In the genomic region with DNA sequence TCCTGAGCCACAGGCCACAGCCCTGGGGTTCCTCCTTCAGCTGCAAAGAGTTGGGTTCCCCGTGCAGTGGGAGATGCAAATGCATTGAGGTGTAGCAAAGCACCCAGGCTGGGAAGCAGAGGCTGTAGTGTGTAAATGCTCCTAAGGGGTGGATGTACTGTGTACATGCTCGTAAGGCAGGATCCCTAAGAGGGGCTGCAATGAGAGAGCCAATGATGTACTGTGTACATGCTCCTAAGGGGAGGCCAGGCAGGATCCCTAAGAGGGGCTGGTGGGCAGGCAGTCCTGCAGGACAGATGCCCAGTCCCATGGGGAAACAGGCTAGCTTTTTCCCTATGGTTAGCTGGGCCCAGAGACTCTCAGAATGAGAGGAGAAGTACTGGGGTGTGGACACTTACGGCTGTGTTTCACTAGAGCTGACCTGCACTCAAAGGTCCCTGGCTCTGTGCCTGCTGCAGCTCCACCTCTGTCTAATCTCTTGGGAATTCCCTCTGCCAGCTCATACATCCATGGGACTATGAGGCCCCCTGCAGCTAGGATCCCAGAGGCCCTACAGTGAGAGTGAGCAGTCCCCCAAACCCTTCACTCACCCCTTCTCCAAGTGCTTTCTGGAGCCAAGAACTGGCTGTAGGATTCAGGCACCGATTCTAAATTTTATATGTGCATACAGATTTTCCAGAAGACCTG, we compare ENCODE assay signal across 13 cellular contexts.
DNase-seq lines count a peak whose midpoint lies in the region; ATAC-seq and TF ChIP-seq lines count a peak whose summit lies in the region.
"Had no signal": no experiment of that assay in that cellular context is flagged by ENCODE, and none has a peak within 500 bp of the region (broad histone marks: within the 10 kb centered on the region; RNA-seq: fewer than 3 reads in every experiment).

No MANE protein-coding gene starts in this region.

- H3K36me3 ChIP-seq in kidney epithelial cell (ENCODE audit: control insufficient read depth, insufficient read depth, low read length) (no peaks in the 10 kb centered on the region), gastroesophageal sphincter (no peaks in the 10 kb centered on the region)
- H3K36me3 ChIP-seq: Peyer's patch had no signal

- no peak for TF ChIP-seq EP300 in gastroesophageal sphincter (IDR thresholded peaks at IDR 0.05)

- TF ChIP-seq CTCF in kidney epithelial cell (IDR thresholded peaks at IDR 0.05; ENCODE audit: insufficient read depth, low read length, poor library complexity, severe bottlenecking) (peak; percentile 33), gastroesophageal sphincter (IDR thresholded peaks at IDR 0.05) (no peak)

- H3K4me3 ChIP-seq in kidney epithelial cell (ENCODE audit: low read depth, low read length) (no peak overlapping the region), gastroesophageal sphincter (no peak overlapping the region)
- H3K4me3 ChIP-seq: Peyer's patch had no signal

- TF ChIP-seq POLR2A in gastroesophageal sphincter (IDR thresholded peaks at IDR 0.05), result no peak

- DNase-seq in AG08396 (ENCODE audit: low spot score) (peak; percentile 34), HT1080 (ENCODE audit: low read depth) (peak; percentile 64), amniotic epithelial cell (ENCODE audit: low read depth) (peak; percentile 78), kidney epithelial cell (ENCODE audit: low read depth) (no peak), NCI-H2107 treated with DMSO at 0.1 percent for 48 hours (lab: John Stamatoyannopoulos, UW; ENCODE audit: unreplicated experiment) (no peak), cerebellar cortex (ENCODE audit: low spot score) (no peak)
- DNase-seq: C1 segment of cervical spinal cord; H7; NCI-H2081 treated with DMSO at 0.1 percent for 48 hours; stimulated activated naive B cell treated with anti-CD40 and anti-IgM and Interleukin-4, amounts not matched to agents 10 μg/mL and 1 μg/mL and 100 μg/mL, for 72 hours had no signal

- H3K27ac ChIP-seq in gastroesophageal sphincter, result no peak overlapping the region
- H3K27ac ChIP-seq: Peyer's patch had no signal

- H3K9me3 ChIP-seq in gastroesophageal sphincter, result no peaks in the 10 kb centered on the region
- H3K9me3 ChIP-seq: Peyer's patch had no signal

- peaks cover 0 to 4% (median 0%) of the 10 kb centered on the region in 3 donors for H3K4me1 ChIP-seq in gastroesophageal sphincter
- H3K4me1 ChIP-seq: Peyer's patch had no signal

- no peaks in the 10 kb centered on the region for H3K27me3 ChIP-seq in kidney epithelial cell (ENCODE audit: control insufficient read depth, insufficient read depth, low read length)
- H3K27me3 ChIP-seq in gastroesophageal sphincter, result no peaks in the 10 kb centered on the region
- H3K27me3 ChIP-seq: Peyer's patch had no signal

- 60 to 90% methylated on average over 1 to 2 of the region's 4 CpGs for WGBS in gastroesophageal sphincter (ENCODE audit: low coverage in 1 of 2), 2 donors

- ATAC-seq in HG03342 (IDR thresholded peaks at IDR 0.05; ENCODE audit: unreplicated experiment) (no peak), gastroesophageal sphincter (no peak)
- ATAC-seq: stimulated activated naive B cell treated with anti-CD40 and anti-IgM and Interleukin-4, amounts not matched to agents 10 μg/mL and 1 μg/mL and 100 μg/mL, for 72 hours had no signal

Comparison
In these comparisons a context has a peak if more than half of its experiments do, and no peak if none do; other contexts are left out.
1. DNase-seq: peak in AG08396 (single experiment), HT1080 (single experiment) and amniotic epithelial cell (single experiment); none in kidney epithelial cell (single experiment), NCI-H2107 treated with DMSO at 0.1 percent for 48 hours (single experiment) and cerebellar cortex (single experiment).